Comparison of ENCODE assay signal across 27 cellular contexts in genomic region chr3:97057365-97057764, GRCh38.
"Had no signal": no experiment of that assay in that cellular context is flagged by ENCODE, and none has a peak within 500 bp of the region (broad histone marks: within the 10 kb centered on the region; RNA-seq: fewer than 3 reads in every experiment).

No MANE protein-coding gene starts in this region.

- H3K4me3 Mint-ChIP-seq: dendritic cell treated with granulocyte-macrophage colony-stimulating factor and Interleukin-4, amounts not matched to agents 40 ng/mL and 50 ng/mL, for 4 days; effector memory CD8-positive, alpha-beta T cell; endodermal cell; naive thymus-derived CD4-positive, alpha-beta T cell had no signal

- ATAC-seq: effector memory CD8-positive, alpha-beta T cell; esophagus mucosa; gastrocnemius medialis; heart right ventricle; left cardiac atrium; left lung; left ventricle myocardium superior; lower lobe of right lung; naive thymus-derived CD4-positive, alpha-beta T cell had no signal

- H3K36me3 ChIP-seq: colonic mucosa, esophagus squamous epithelium, gastrocnemius medialis, heart right ventricle, left lung, lower lobe of right lung had no signal

- H3K36me3 Mint-ChIP-seq: naive thymus-derived CD4-positive, alpha-beta T cell had no signal

- H3K4me1 ChIP-seq: colonic mucosa, esophagus squamous epithelium, gastrocnemius medialis, heart right ventricle, left lung, lower lobe of right lung had no signal

- H3K27ac ChIP-seq: colonic mucosa, epithelial cell of prostate, esophagus squamous epithelium, gastrocnemius medialis, heart right ventricle, left lung, lower lobe of right lung had no signal

- H3K27ac Mint-ChIP-seq: dendritic cell treated with granulocyte-macrophage colony-stimulating factor and Interleukin-4, amounts not matched to agents 40 ng/mL and 50 ng/mL, for 4 days; effector memory CD8-positive, alpha-beta T cell; endodermal cell; naive thymus-derived CD4-positive, alpha-beta T cell had no signal

- DNase-seq: colonic mucosa; cortex of kidney; effector CD8-positive, alpha-beta T cell; effector memory CD8-positive, alpha-beta T cell; endodermal cell; erythroblast; esophagus squamous epithelium; foreskin fibroblast; foreskin melanocyte; gastrocnemius medialis; glutamatergic neuron; head of caudate nucleus; heart right ventricle; hippocampal formation; left cardiac atrium; left lung; left ventricle myocardium superior; lower lobe of right lung; mesenchymal stem cell; midbrain; naive thymus-derived CD4-positive, alpha-beta T cell had no signal

- H3K4me3 ChIP-seq: colonic mucosa, esophagus squamous epithelium, gastrocnemius medialis, heart right ventricle, left lung, lower lobe of right lung had no signal

- H3K9me3 ChIP-seq: colonic mucosa, gastrocnemius medialis, lower lobe of right lung had no signal

- FAIRE-seq: endometrium, islet of Langerhans, keratinocyte had no signal

- H3K4me1 Mint-ChIP-seq: naive thymus-derived CD4-positive, alpha-beta T cell had no signal

- H3K27me3 Mint-ChIP-seq: dendritic cell treated with granulocyte-macrophage colony-stimulating factor and Interleukin-4, amounts not matched to agents 40 ng/mL and 50 ng/mL, for 4 days; effector memory CD8-positive, alpha-beta T cell; naive thymus-derived CD4-positive, alpha-beta T cell had no signal

- H3K27me3 ChIP-seq: colonic mucosa, esophagus squamous epithelium, gastrocnemius medialis, heart right ventricle, left lung had no signal
